3 cellular contexts compared by ENCODE assay signal in the genomic region with DNA sequence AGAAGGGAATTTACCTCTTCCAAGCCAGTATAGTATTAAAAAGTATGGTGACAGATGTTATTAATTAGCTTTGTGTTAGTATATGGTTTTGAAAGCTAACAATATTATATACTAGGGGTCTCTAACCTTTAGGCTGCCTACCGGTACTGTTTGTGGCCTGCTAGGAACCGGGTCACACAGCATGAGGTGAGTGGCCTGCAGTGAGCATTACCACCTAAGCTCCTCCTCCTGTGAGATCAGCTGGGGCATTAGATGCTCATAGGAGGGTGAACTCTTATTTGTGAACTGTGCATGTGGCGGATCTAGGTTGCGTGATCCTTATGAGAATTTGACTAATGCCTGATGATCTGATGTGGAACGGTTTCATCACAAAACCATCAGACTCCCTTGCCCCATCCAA.
TF ChIP-seq lines count a peak whose summit lies in the region.

No MANE protein-coding gene starts in this region.

TF ChIP-seq in GM23338, 12 proteins besides CTCF, POLR2A, EP300 and RAD21:
- TF ChIP-seq ZNF114 (CRISPR knock-in tag; IDR thresholded peaks at IDR 0.05): no peak
- TF ChIP-seq, protein P1, sequence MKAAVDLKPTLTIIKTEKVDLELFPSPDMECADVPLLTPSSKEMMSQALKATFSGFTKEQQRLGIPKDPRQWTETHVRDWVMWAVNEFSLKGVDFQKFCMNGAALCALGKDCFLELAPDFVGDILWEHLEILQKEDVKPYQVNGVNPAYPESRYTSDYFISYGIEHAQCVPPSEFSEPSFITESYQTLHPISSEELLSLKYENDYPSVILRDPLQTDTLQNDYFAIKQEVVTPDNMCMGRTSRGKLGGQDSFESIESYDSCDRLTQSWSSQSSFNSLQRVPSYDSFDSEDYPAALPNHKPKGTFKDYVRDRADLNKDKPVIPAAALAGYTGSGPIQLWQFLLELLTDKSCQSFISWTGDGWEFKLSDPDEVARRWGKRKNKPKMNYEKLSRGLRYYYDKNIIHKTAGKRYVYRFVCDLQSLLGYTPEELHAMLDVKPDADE (IDR thresholded peaks at IDR 0.05): no peak
- TF ChIP-seq, protein P2, sequence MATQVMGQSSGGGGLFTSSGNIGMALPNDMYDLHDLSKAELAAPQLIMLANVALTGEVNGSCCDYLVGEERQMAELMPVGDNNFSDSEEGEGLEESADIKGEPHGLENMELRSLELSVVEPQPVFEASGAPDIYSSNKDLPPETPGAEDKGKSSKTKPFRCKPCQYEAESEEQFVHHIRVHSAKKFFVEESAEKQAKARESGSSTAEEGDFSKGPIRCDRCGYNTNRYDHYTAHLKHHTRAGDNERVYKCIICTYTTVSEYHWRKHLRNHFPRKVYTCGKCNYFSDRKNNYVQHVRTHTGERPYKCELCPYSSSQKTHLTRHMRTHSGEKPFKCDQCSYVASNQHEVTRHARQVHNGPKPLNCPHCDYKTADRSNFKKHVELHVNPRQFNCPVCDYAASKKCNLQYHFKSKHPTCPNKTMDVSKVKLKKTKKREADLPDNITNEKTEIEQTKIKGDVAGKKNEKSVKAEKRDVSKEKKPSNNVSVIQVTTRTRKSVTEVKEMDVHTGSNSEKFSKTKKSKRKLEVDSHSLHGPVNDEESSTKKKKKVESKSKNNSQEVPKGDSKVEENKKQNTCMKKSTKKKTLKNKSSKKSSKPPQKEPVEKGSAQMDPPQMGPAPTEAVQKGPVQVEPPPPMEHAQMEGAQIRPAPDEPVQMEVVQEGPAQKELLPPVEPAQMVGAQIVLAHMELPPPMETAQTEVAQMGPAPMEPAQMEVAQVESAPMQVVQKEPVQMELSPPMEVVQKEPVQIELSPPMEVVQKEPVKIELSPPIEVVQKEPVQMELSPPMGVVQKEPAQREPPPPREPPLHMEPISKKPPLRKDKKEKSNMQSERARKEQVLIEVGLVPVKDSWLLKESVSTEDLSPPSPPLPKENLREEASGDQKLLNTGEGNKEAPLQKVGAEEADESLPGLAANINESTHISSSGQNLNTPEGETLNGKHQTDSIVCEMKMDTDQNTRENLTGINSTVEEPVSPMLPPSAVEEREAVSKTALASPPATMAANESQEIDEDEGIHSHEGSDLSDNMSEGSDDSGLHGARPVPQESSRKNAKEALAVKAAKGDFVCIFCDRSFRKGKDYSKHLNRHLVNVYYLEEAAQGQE (IDR thresholded peaks at IDR 0.05; ENCODE audit: unreplicated experiment): no peak
- TF ChIP-seq NANOG (IDR thresholded peaks at IDR 0.05; ENCODE audit: borderline replicate concordance): no peak
- TF ChIP-seq STAT1 (IDR thresholded peaks at IDR 0.05; ENCODE audit: unreplicated experiment): no peak
TF ChIP-seq in GM23338: peak in this region for 0.

TF ChIP-seq in H1, 55 proteins besides CTCF, POLR2A, EP300 and RAD21:
- TF ChIP-seq POLR2AphosphoS5 (IDR thresholded peaks at IDR 0.05; ENCODE audit: low read depth, low read length) (peak; percentile 52), SP4 (IDR thresholded peaks at IDR 0.05; ENCODE audit: low read length) (no peak)

TF ChIP-seq in endothelial cell of umbilical vein, 7 proteins besides CTCF, POLR2A, EP300 and RAD21:
- no peak for TF ChIP-seq JUN (IDR thresholded peaks at IDR 0.05; ENCODE audit: borderline replicate concordance, insufficient read depth, insufficient read length, low read depth)
- TF ChIP-seq POLR2AphosphoS5 (IDR thresholded peaks at IDR 0.05; ENCODE audit: insufficient read depth, low read depth, low read length): no peak
- TF ChIP-seq, protein P3, sequence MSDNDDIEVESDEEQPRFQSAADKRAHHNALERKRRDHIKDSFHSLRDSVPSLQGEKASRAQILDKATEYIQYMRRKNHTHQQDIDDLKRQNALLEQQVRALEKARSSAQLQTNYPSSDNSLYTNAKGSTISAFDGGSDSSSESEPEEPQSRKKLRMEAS (IDR thresholded peaks at IDR 0.05; ENCODE audit: insufficient read depth, insufficient read length): no peak
- TF ChIP-seq EZH2 (IDR thresholded peaks at IDR 0.05; ENCODE audit: borderline replicate concordance, low read depth, low read length, severe bottlenecking): no peak
- no peak for TF ChIP-seq MYC (IDR thresholded peaks at IDR 0.05; ENCODE audit: low read depth, low read length)
- no peak for TF ChIP-seq FOS (IDR thresholded peaks at IDR 0.05; ENCODE audit: borderline replicate concordance, insufficient read depth, low read length)
- no peak for TF ChIP-seq GATA2 (IDR thresholded peaks at IDR 0.05; ENCODE audit: insufficient read depth, insufficient read length, low read depth, low read length)
